In the genomic region with DNA sequence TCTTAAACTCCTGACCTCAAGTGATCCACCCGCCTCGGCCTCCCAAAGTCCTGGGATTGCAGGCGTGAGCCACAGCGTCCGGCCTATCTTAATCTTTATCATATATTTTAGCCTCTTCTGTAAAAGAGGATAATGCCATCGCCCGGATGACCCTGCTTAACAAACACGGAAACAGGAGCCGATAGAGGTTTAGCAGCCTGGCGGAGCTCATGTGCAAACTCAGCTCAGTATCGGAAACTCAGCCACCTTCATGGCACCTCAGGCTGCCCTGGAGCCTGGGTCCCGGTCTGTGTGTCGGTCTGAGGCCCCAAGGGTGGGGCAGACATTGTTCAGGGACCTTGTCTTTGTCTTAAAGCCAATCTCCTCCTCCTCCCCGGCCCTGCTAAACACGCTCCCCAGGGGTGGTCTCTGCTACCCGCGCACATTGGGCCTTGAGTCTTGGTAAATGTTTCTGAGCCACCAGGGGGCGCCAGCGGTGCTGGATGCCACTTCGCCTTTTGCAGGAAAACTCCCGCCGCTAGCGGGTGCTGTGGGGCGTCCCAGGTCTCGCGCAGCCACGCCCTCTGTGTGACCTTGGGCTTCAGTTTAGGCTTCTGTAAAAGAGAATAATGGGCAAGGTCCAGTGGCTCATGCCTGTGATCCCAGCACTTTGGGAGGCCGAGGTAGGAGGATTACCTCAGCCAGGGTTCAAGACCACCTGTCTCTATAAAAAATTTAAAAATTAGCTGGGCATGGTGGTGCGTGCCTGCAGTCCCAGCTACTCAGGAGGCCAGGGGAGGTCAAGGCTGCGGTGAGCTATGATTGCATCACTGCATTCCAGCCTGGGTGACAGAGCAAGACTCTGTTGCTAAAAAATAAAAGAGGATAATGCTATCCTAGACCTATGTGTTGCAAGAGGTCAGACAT, we compare ENCODE assay signal across 1 cellular context.
TF ChIP-seq lines count a peak whose summit lies in the region.

No MANE protein-coding gene starts in this region.

TF ChIP-seq in HepG2, 621 proteins besides CTCF, POLR2A, EP300 and RAD21 (continued from another document and continues in another):
- TF ChIP-seq GRHL1 (CRISPR knock-in tag; conservative IDR thresholded peaks at IDR 0.05) (no peak), ZNF629 (CRISPR knock-in tag; conservative IDR thresholded peaks at IDR 0.05) (peak; percentile 39), MED1 (CRISPR knock-in tag; IDR thresholded peaks at IDR 0.05) (peak; percentile 86), ZNF142 (CRISPR knock-in tag; IDR thresholded peaks at IDR 0.05) (no peak), EED (CRISPR knock-in tag; IDR thresholded peaks at IDR 0.05) (no peak), ZNF34 (CRISPR knock-in tag; IDR thresholded peaks at IDR 0.05; ENCODE audit: borderline replicate concordance) (no peak), SPEN (CRISPR knock-in tag; IDR thresholded peaks at IDR 0.05; ENCODE audit: low read depth) (0 out of 2 replicates have a peak, but pooled peaks have one; percentile 23), ZNF891 (CRISPR knock-in tag; IDR thresholded peaks at IDR 0.05) (peak; percentile 80), PHF5A (CRISPR knock-in tag; IDR thresholded peaks at IDR 0.05; ENCODE audit: low read depth, unreplicated experiment) (no peak), SRY (CRISPR knock-in tag; IDR thresholded peaks at IDR 0.05) (no peak), SUZ12 (IDR thresholded peaks at IDR 0.05; ENCODE audit: low read depth, low read length) (no peak), ZNF282 (IDR thresholded peaks at IDR 0.05; ENCODE audit: partially characterized antibody) (no peak), FOXP1 (IDR thresholded peaks at IDR 0.05) (no peak), FOXP1 (CRISPR knock-in tag; IDR thresholded peaks at IDR 0.05) (peak; percentile 40), ZNF331 (CRISPR knock-in tag; IDR thresholded peaks at IDR 0.05) (peak; percentile 70), HHEX (CRISPR knock-in tag; IDR thresholded peaks at IDR 0.05) (peak; percentile 61), HDAC2 (CRISPR knock-in tag; IDR thresholded peaks at IDR 0.05) (peak; percentile 92), ZNF33A (CRISPR knock-in tag; IDR thresholded peaks at IDR 0.05; ENCODE audit: borderline replicate concordance) (no peak), GFI1 (CRISPR knock-in tag; IDR thresholded peaks at IDR 0.05; ENCODE audit: borderline replicate concordance) (peak; percentile 70), ZBTB10 (CRISPR knock-in tag; IDR thresholded peaks at IDR 0.05; ENCODE audit: borderline replicate concordance) (0 out of 2 replicates have a peak, but pooled peaks have one; percentile 37), FOSL1 (CRISPR knock-in tag; IDR thresholded peaks at IDR 0.05; ENCODE audit: borderline replicate concordance) (peak; percentile 55; the same call in 1 of the 2 replicates), MTF2 (CRISPR knock-in tag; IDR thresholded peaks at IDR 0.05; ENCODE audit: borderline replicate concordance) (no peak)
- TF ChIP-seq, protein P1, sequence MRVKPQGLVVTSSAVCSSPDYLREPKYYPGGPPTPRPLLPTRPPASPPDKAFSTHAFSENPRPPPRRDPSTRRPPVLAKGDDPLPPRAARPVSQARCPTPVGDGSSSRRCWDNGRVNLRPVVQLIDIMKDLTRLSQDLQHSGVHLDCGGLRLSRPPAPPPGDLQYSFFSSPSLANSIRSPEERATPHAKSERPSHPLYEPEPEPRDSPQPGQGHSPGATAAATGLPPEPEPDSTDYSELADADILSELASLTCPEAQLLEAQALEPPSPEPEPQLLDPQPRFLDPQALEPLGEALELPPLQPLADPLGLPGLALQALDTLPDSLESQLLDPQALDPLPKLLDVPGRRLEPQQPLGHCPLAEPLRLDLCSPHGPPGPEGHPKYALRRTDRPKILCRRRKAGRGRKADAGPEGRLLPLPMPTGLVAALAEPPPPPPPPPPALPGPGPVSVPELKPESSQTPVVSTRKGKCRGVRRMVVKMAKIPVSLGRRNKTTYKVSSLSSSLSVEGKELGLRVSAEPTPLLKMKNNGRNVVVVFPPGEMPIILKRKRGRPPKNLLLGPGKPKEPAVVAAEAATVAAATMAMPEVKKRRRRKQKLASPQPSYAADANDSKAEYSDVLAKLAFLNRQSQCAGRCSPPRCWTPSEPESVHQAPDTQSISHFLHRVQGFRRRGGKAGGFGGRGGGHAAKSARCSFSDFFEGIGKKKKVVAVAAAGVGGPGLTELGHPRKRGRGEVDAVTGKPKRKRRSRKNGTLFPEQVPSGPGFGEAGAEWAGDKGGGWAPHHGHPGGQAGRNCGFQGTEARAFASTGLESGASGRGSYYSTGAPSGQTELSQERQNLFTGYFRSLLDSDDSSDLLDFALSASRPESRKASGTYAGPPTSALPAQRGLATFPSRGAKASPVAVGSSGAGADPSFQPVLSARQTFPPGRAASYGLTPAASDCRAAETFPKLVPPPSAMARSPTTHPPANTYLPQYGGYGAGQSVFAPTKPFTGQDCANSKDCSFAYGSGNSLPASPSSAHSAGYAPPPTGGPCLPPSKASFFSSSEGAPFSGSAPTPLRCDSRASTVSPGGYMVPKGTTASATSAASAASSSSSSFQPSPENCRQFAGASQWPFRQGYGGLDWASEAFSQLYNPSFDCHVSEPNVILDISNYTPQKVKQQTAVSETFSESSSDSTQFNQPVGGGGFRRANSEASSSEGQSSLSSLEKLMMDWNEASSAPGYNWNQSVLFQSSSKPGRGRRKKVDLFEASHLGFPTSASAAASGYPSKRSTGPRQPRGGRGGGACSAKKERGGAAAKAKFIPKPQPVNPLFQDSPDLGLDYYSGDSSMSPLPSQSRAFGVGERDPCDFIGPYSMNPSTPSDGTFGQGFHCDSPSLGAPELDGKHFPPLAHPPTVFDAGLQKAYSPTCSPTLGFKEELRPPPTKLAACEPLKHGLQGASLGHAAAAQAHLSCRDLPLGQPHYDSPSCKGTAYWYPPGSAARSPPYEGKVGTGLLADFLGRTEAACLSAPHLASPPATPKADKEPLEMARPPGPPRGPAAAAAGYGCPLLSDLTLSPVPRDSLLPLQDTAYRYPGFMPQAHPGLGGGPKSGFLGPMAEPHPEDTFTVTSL (CRISPR knock-in tag; IDR thresholded peaks at IDR 0.05; ENCODE audit: borderline replicate concordance) = peak; percentile 76; the same call in 1 of the 2 replicates
- TF ChIP-seq, protein P2, sequence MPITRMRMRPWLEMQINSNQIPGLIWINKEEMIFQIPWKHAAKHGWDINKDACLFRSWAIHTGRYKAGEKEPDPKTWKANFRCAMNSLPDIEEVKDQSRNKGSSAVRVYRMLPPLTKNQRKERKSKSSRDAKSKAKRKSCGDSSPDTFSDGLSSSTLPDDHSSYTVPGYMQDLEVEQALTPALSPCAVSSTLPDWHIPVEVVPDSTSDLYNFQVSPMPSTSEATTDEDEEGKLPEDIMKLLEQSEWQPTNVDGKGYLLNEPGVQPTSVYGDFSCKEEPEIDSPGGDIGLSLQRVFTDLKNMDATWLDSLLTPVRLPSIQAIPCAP (CRISPR knock-in tag; IDR thresholded peaks at IDR 0.05; ENCODE audit: low read depth) = no peak
- TF ChIP-seq, protein P3, sequence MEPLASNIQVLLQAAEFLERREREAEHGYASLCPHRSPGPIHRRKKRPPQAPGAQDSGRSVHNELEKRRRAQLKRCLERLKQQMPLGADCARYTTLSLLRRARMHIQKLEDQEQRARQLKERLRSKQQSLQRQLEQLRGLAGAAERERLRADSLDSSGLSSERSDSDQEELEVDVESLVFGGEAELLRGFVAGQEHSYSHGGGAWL (CRISPR knock-in tag; IDR thresholded peaks at IDR 0.05) = no peak
- TF ChIP-seq, protein P4, sequence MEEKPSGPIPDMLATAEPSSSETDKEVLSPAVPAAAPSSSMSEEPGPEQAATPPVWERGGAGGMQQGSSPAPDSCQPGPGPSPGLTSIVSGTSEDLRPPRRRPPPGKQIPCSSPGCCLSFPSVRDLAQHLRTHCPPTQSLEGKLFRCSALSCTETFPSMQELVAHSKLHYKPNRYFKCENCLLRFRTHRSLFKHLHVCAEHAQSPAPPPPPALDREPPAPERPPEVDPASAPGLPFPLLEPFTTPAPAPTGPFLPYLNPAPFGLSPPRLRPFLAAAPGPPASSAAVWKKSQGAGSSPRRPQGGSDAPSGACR (CRISPR knock-in tag; IDR thresholded peaks at IDR 0.05) = peak; percentile 74; the same call in 1 of the 2 replicates
- TF ChIP-seq, protein P5, sequence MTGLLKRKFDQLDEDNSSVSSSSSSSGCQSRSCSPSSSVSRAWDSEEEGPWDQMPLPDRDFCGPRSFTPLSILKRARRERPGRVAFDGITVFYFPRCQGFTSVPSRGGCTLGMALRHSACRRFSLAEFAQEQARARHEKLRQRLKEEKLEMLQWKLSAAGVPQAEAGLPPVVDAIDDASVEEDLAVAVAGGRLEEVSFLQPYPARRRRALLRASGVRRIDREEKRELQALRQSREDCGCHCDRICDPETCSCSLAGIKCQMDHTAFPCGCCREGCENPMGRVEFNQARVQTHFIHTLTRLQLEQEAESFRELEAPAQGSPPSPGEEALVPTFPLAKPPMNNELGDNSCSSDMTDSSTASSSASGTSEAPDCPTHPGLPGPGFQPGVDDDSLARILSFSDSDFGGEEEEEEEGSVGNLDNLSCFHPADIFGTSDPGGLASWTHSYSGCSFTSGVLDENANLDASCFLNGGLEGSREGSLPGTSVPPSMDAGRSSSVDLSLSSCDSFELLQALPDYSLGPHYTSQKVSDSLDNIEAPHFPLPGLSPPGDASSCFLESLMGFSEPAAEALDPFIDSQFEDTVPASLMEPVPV (CRISPR knock-in tag; IDR thresholded peaks at IDR 0.05) = no peak
- TF ChIP-seq, protein P6, sequence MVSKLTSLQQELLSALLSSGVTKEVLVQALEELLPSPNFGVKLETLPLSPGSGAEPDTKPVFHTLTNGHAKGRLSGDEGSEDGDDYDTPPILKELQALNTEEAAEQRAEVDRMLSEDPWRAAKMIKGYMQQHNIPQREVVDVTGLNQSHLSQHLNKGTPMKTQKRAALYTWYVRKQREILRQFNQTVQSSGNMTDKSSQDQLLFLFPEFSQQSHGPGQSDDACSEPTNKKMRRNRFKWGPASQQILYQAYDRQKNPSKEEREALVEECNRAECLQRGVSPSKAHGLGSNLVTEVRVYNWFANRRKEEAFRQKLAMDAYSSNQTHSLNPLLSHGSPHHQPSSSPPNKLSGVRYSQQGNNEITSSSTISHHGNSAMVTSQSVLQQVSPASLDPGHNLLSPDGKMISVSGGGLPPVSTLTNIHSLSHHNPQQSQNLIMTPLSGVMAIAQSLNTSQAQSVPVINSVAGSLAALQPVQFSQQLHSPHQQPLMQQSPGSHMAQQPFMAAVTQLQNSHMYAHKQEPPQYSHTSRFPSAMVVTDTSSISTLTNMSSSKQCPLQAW (CRISPR knock-in tag; IDR thresholded peaks at IDR 0.05) = 0 out of 2 replicates have a peak, but pooled peaks have one; percentile 27
